ENCODE assay signal across 1 cellular context in the genomic region with DNA sequence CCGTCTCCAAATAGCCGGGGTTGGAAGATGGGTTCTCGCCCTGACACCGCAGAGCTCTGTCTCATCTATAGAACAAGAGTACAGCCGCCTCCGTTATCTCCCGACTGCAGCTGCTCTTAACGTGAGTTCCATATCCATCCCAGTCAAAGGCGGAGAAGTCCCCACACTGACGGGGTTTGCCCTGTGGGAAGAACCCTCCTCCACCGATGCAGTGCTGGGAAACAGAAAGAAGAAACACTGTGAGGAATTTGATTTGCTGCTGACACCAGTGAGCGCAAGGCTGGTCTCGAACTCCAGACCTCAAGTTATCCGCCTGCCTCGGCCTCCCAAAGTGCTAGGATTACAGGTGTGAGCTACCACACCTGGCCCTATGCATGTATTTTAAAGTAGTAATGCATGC.
A peak's percentile ranks its signal among the peaks of the same experiment; 100 is the strongest.
TF ChIP-seq lines count a peak whose summit lies in the region.

No MANE protein-coding gene starts in this region.

TF ChIP-seq in K562, 482 proteins besides CTCF, POLR2A, EP300 and RAD21 (continued from another document and continues in another):
- TF ChIP-seq, protein P1, sequence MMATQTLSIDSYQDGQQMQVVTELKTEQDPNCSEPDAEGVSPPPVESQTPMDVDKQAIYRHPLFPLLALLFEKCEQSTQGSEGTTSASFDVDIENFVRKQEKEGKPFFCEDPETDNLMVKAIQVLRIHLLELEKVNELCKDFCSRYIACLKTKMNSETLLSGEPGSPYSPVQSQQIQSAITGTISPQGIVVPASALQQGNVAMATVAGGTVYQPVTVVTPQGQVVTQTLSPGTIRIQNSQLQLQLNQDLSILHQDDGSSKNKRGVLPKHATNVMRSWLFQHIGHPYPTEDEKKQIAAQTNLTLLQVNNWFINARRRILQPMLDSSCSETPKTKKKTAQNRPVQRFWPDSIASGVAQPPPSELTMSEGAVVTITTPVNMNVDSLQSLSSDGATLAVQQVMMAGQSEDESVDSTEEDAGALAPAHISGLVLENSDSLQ (IDR thresholded peaks at IDR 0.05): 0 out of 2 replicates have a peak, but pooled peaks have one; percentile 15
- TF ChIP-seq ZNF77 (CRISPR knock-in tag; IDR thresholded peaks at IDR 0.05) (no peak), LEF1 (IDR thresholded peaks at IDR 0.05) (peak; percentile 40; the same call in 1 of the 2 replicates), ZNF561 (CRISPR knock-in tag; conservative IDR thresholded peaks at IDR 0.05) (no peak), GATA2 (CRISPR knock-in tag; IDR thresholded peaks at IDR 0.05) (peak; percentile 82), CEBPG (CRISPR knock-in tag; IDR thresholded peaks at IDR 0.05) (no peak), CEBPG (tag; conservative IDR thresholded peaks at IDR 0.05 in 1 of 2, IDR thresholded peaks at IDR 0.05 in 1 of 2) (no peak), POLR3G (IDR thresholded peaks at IDR 0.05; ENCODE audit: extremely low read depth, insufficient read length, insufficient replicate concordance) (no peak), CHD1 (IDR thresholded peaks at IDR 0.05; ENCODE audit: low read length) (no peak), SMAD4 (CRISPR knock-in tag; conservative IDR thresholded peaks at IDR 0.05) (peak; percentile 86), NFIC (IDR thresholded peaks at IDR 0.05) (peak; percentile 51), ARID4B (CRISPR knock-in tag; IDR thresholded peaks at IDR 0.05) (no peak), FOXJ2 (tag; IDR thresholded peaks at IDR 0.05) (no peak), ATF7 (IDR thresholded peaks at IDR 0.05) (no peak), MAX (CRISPR knock-in tag; IDR thresholded peaks at IDR 0.05) (peak; percentile 53), BCOR (IDR thresholded peaks at IDR 0.05) (peak; percentile 64), CBX3 (IDR thresholded peaks at IDR 0.05; ENCODE audit: borderline replicate concordance in 1 of 2, low read length in 2 of 2) (no peak), ILF3 (IDR thresholded peaks at IDR 0.05; ENCODE audit: borderline replicate concordance) (no peak), CREM (IDR thresholded peaks at IDR 0.05; ENCODE audit: low read depth) (peak; percentile 34; the same call in 1 of the 2 replicates), CXXC5 (CRISPR knock-in tag; IDR thresholded peaks at IDR 0.05) (peak; percentile 94), ZBTB43 (CRISPR knock-in tag; IDR thresholded peaks at IDR 0.05) (no peak), POLR2AphosphoS5 (IDR thresholded peaks at IDR 0.05; ENCODE audit: control insufficient read depth, insufficient read depth, low read depth, low read length) (peak; percentile 52; the same call in 1 of the 2 replicates), CREB1 (IDR thresholded peaks at IDR 0.05) (0 out of 2 replicates have a peak, but pooled peaks have one; percentile 7), CREB1 (CRISPR knock-in tag; IDR thresholded peaks at IDR 0.05) (no peak), FOXM1 (IDR thresholded peaks at IDR 0.05; ENCODE audit: low read depth) (peak; percentile 41; the same call in 1 of the 2 replicates), FOXM1 (CRISPR knock-in tag; IDR thresholded peaks at IDR 0.05; ENCODE audit: low read depth) (no peak), MEIS2 (IDR thresholded peaks at IDR 0.05; ENCODE audit: partially characterized antibody) (peak; percentile 35), CCNT2 (IDR thresholded peaks at IDR 0.05; ENCODE audit: borderline replicate concordance, extremely low read depth, insufficient read length, low read depth, low read length) (peak; percentile 38), BHLHE40 (IDR thresholded peaks at IDR 0.05; ENCODE audit: low read length) (peak; percentile 82), TEAD4 (IDR thresholded peaks at IDR 0.05; ENCODE audit: low read length) (peak; percentile 90), TEAD4 (CRISPR knock-in tag; IDR thresholded peaks at IDR 0.05; ENCODE audit: borderline replicate concordance) (no peak), PML (IDR thresholded peaks at IDR 0.05; ENCODE audit: low read length) (peak; percentile 58; the same call in 1 of the 2 replicates), CBX5 (IDR thresholded peaks at IDR 0.05; ENCODE audit: borderline replicate concordance, low read depth) (no peak), CUX1 (CRISPR knock-in tag; IDR thresholded peaks at IDR 0.05) (no peak), DPF2 (IDR thresholded peaks at IDR 0.05) (peak; percentile 71), CHD4 (IDR thresholded peaks at IDR 0.05; ENCODE audit: insufficient read depth, insufficient replicate concordance, low read depth, low read length, poor library complexity, severe bottlenecking) (no peak), JUND (IDR thresholded peaks at IDR 0.05; ENCODE audit: borderline replicate concordance, low read depth, low read length) (peak; percentile 23; the same call in 1 of the 2 replicates), JUND (tag; IDR thresholded peaks at IDR 0.05; ENCODE audit: borderline replicate concordance, low read depth, low read length) (no peak), SOX6 (IDR thresholded peaks at IDR 0.05) (peak; percentile 68), KLF16 (IDR thresholded peaks at IDR 0.05) (peak; percentile 68; the same call in 1 of the 2 replicates), CBFA2T3 (IDR thresholded peaks at IDR 0.05) (peak; percentile 89), ZNF586 (CRISPR knock-in tag; conservative IDR thresholded peaks at IDR 0.05) (no peak), SETDB1 (IDR thresholded peaks at IDR 0.05; ENCODE audit: low read length) (no peak), HIVEP1 (CRISPR knock-in tag; IDR thresholded peaks at IDR 0.05) (no peak), ZMIZ1 (IDR thresholded peaks at IDR 0.05; ENCODE audit: low read depth in 2 of 2, low read length in 2 of 2) (0 out of 4 replicates have a peak, but pooled peaks of 1 of the 2 experiments have one; percentile 39), KDM1A (IDR thresholded peaks at IDR 0.05) (peak in 1 of 2 experiments; percentile 33; a peak in 2 of 4 replicates), MYBL2 (IDR thresholded peaks at IDR 0.05; ENCODE audit: low read depth) (no peak), MYBL2 (CRISPR knock-in tag; IDR thresholded peaks at IDR 0.05; ENCODE audit: borderline replicate concordance) (no peak), CBFA2T2 (conservative IDR thresholded peaks at IDR 0.05) (peak; percentile 84), SMARCA4 (IDR thresholded peaks at IDR 0.05) (peak; percentile 72; the same call in 1 of the 2 replicates)
- TF ChIP-seq, protein P2, sequence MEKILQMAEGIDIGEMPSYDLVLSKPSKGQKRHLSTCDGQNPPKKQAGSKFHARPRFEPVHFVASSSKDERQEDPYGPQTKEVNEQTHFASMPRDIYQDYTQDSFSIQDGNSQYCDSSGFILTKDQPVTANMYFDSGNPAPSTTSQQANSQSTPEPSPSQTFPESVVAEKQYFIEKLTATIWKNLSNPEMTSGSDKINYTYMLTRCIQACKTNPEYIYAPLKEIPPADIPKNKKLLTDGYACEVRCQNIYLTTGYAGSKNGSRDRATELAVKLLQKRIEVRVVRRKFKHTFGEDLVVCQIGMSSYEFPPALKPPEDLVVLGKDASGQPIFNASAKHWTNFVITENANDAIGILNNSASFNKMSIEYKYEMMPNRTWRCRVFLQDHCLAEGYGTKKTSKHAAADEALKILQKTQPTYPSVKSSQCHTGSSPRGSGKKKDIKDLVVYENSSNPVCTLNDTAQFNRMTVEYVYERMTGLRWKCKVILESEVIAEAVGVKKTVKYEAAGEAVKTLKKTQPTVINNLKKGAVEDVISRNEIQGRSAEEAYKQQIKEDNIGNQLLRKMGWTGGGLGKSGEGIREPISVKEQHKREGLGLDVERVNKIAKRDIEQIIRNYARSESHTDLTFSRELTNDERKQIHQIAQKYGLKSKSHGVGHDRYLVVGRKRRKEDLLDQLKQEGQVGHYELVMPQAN (IDR thresholded peaks at IDR 0.05; ENCODE audit: borderline replicate concordance): no peak
